ENCODE assay signal across 18 cellular contexts in the genomic region with DNA sequence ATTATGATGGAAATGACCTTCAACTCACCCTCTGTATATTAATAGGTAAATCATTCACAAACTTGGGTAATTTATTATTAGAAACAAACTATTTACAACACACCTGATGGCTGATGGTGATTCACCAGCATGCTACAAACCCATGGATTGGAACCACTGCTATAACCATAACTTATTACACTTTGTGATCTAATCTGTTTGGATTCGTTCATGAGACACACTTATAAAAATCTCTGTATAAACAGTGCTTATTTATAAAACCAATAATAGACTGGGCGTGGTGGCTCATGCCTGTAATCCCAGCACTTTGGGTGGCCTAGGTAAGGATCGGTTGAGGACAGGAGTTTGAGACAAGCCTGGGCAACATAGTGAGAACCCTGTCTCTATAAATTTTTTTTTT. TPM values are rescaled to one million over a fixed set of nuclear protein-coding genes. Genes with fewer than 3 reads are reported as not detected.
DNase-seq lines count a peak whose midpoint lies in the region; ATAC-seq and TF ChIP-seq lines count a peak whose summit lies in the region.
"Had no signal": no experiment of that assay in that cellular context is flagged by ENCODE, and none has a peak within 500 bp of the region (broad histone marks: within the 10 kb centered on the region; RNA-seq: fewer than 3 reads in every experiment).

No MANE protein-coding gene starts in this region.

- H3K27ac ChIP-seq in 22Rv1 (peak overlapping the region; percentile 60), epithelial cell of prostate (no peak overlapping the region), caudate nucleus (ENCODE audit: low read depth, low read length) (no peak overlapping the region)
- H3K27ac ChIP-seq: KMS-11 had no signal

- H3K27me3 Mint-ChIP-seq in natural killer cell (ENCODE audit: low read depth in 2 of 2): peaks cover 12 to 21% of the 10 kb centered on the region in 2 donors

- no peak overlapping the region for H3K4me3 Mint-ChIP-seq in natural killer cell

- intact Hi-C loops in mucosa of descending colon (cut with DNase I, micrococcal nuclease) (no loop called here), natural killer cell (cut with micrococcal nuclease) (no loop called here), posterior vena cava (cut with DNase I) (no loop called here)

- H3K36me3 Mint-ChIP-seq in natural killer cell: no peaks in the 10 kb centered on the region

- no peaks in the 10 kb centered on the region for H3K36me3 ChIP-seq in mucosa of descending colon (ENCODE audit: low read depth)

- no peak overlapping the region for H3K4me3 ChIP-seq in mucosa of descending colon

- peaks cover 8% of the 10 kb centered on the region for H3K4me1 ChIP-seq in mucosa of descending colon (ENCODE audit: low read depth)

- no peaks in the 10 kb centered on the region for H3K9me3 ChIP-seq in mucosa of descending colon

- no peaks in the 10 kb centered on the region for H3K4me1 Mint-ChIP-seq in natural killer cell

- DNase-seq in LoVo (ENCODE audit: low spot score) (peak; percentile 36), epithelial cell of prostate (ENCODE audit: low read depth, low spot score) (peak; percentile 66), mucosa of descending colon (peak in 1 of 3 donors; percentile 16), natural killer cell (no peak), ACHN (no peak), caudate nucleus (lab: John Stamatoyannopoulos, UW) (no peak), posterior vena cava (ENCODE audit: low spot score) (no peak)
- DNase-seq: C1 segment of cervical spinal cord, DMS 273 treated with DMSO at 0.1 percent for 48 hours, HCEC 1CT, NCI-H1105, NCI-H1694, NCI-H2107, NCI-H524 had no signal

- H3K9me3 Mint-ChIP-seq in natural killer cell: no peaks in the 10 kb centered on the region

- in situ Hi-C loops in ACHN (cut with HindIII; ENCODE audit: low pct_ligation_motif_present, low pct_unique_long_range_greater_than_20kb, low sequenced_read_pairs): no loop called here

- TF ChIP-seq CTCF in 22Rv1 (IDR thresholded peaks at IDR 0.05) (no peak), mucosa of descending colon (IDR thresholded peaks at IDR 0.05) (no peak), natural killer cell (IDR thresholded peaks at IDR 0.05) (no peak)

- ATAC-seq in mucosa of descending colon (peak; percentile 72), natural killer cell (no peak)

- no peak overlapping the region for H3K27ac Mint-ChIP-seq in natural killer cell

RNA-seq across cellular contexts. Expression of gene SMIM36, which starts 16.0 kb away (rescaled TPM):
- total RNA-seq in mucosa of descending colon (not detected), natural killer cell (not detected), posterior vena cava (not detected)
- total RNA-seq: A172, SK-MEL-5 had no signal

Comparison
In these comparisons a context has a peak if more than half of its experiments do, and no peak if none do; other contexts are left out.
1. DNase-seq: peak in LoVo (single experiment) and epithelial cell of prostate (single experiment); none in natural killer cell (single experiment), ACHN (single experiment), caudate nucleus (0 of 61) and posterior vena cava (single experiment).